8 cellular contexts compared by ENCODE assay signal in the genomic region with DNA sequence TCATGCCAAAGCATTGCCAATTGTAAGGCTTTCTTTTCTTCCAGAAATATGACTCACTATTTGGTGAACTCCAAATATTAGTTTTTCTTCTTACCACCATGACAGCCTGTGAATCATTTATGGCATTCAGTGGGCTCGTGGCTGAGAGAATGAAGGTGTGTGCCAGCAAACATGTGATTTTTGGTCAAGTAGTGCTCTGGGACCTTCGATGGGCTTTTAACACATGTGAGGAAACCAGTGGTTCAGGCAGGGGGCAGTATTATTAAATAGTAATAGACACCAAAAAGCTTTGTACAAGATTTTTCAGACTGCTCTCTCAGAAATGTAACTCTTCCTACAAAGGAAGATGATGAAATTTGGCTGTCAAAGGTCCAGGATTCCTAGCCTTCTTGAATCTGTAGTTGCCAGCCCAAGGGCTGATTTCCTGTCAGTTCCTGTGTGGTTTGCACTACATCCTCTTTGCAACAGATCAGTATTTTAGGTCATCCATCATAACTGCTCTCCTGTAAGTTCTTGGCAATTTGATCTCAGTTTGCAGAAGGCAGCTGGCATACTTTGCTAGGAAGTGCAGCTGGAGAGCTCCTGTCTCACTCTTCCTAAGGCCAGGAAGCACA.
DNase-seq lines count a peak whose midpoint lies in the region; ATAC-seq lines count a peak whose summit lies in the region.

No MANE protein-coding gene starts in this region.

- ATAC-seq in central memory CD8-positive, alpha-beta T cell (replicated peaks; ENCODE audit: extremely low read depth, poor library complexity, severe bottlenecking): peak; percentile 71
- ATAC-seq in GM19035 (IDR thresholded peaks at IDR 0.05; ENCODE audit: unreplicated experiment): no peak

- peaks cover 75% of the 10 kb centered on the region for H3K4me1 Mint-ChIP-seq in central memory CD8-positive, alpha-beta T cell
- H3K4me1 Mint-ChIP-seq in stimulated activated naive CD8-positive, alpha-beta T cell treated with anti-CD3 and anti-CD28 coated beads, Interleukin-15, Interleukin-2, amounts not matched to agents 100 ng/mL and 50 ng/mL, for 24 hours (ENCODE audit: low read depth): peaks cover 88% of the 10 kb centered on the region

- no peaks in the 10 kb centered on the region for H3K36me3 Mint-ChIP-seq in central memory CD8-positive, alpha-beta T cell (ENCODE audit: insufficient read depth)
- H3K36me3 Mint-ChIP-seq in stimulated activated naive CD8-positive, alpha-beta T cell treated with anti-CD3 and anti-CD28 coated beads, Interleukin-15, Interleukin-2, amounts not matched to agents 100 ng/mL and 50 ng/mL, for 24 hours (ENCODE audit: low read depth): peaks cover 36% of the 10 kb centered on the region

- DNase-seq in Caki2 (ENCODE audit: low read depth): peak; percentile 90
- peak; percentile 32 for DNase-seq in HT-29 (ENCODE audit: low spot score)
- DNase-seq in SKM-1 (lab: John Stamatoyannopoulos, UW; ENCODE audit: unreplicated experiment): peak; percentile 86
- DNase-seq in central memory CD8-positive, alpha-beta T cell (ENCODE audit: low spot score in 2 of 2): no peak
- peak; percentile 57 for DNase-seq in medulla oblongata (ENCODE audit: extremely low spot score)
- no peak for DNase-seq in iPS-NIHi11 (ENCODE audit: low spot score)

- H3K4me3 Mint-ChIP-seq in central memory CD8-positive, alpha-beta T cell: peak overlapping the region; percentile 29
- peak overlapping the region; percentile 66 for H3K4me3 Mint-ChIP-seq in stimulated activated naive CD8-positive, alpha-beta T cell treated with anti-CD3 and anti-CD28 coated beads, Interleukin-15, Interleukin-2, amounts not matched to agents 100 ng/mL and 50 ng/mL, for 24 hours

- peak overlapping the region; percentile 49 for H3K27ac Mint-ChIP-seq in central memory CD8-positive, alpha-beta T cell (ENCODE audit: low read depth)
- H3K27ac Mint-ChIP-seq in stimulated activated naive CD8-positive, alpha-beta T cell treated with anti-CD3 and anti-CD28 coated beads, Interleukin-15, Interleukin-2, amounts not matched to agents 100 ng/mL and 50 ng/mL, for 24 hours: peak overlapping the region; percentile 93

- in situ Hi-C loops in Caki2 (cut with HindIII; ENCODE audit: low pct_unique_long_range_greater_than_20kb, low sequenced_read_pairs): no loop called here

- no peaks in the 10 kb centered on the region for H3K27me3 Mint-ChIP-seq in central memory CD8-positive, alpha-beta T cell
- no peaks in the 10 kb centered on the region for H3K27me3 Mint-ChIP-seq in stimulated activated naive CD8-positive, alpha-beta T cell treated with anti-CD3 and anti-CD28 coated beads, Interleukin-15, Interleukin-2, amounts not matched to agents 100 ng/mL and 50 ng/mL, for 24 hours

- no peaks in the 10 kb centered on the region for H3K9me3 Mint-ChIP-seq in central memory CD8-positive, alpha-beta T cell
- H3K9me3 Mint-ChIP-seq in stimulated activated naive CD8-positive, alpha-beta T cell treated with anti-CD3 and anti-CD28 coated beads, Interleukin-15, Interleukin-2, amounts not matched to agents 100 ng/mL and 50 ng/mL, for 24 hours: peaks cover 8% of the 10 kb centered on the region

Comparison
In these comparisons a context has a peak if more than half of its experiments do, and no peak if none do; other contexts are left out.
1. DNase-seq: peak in Caki2 (single experiment), HT-29 (single experiment), SKM-1 (single experiment) and medulla oblongata (single experiment); none in central memory CD8-positive, alpha-beta T cell (0 of 2) and iPS-NIHi11 (single experiment).